In the genomic region with DNA sequence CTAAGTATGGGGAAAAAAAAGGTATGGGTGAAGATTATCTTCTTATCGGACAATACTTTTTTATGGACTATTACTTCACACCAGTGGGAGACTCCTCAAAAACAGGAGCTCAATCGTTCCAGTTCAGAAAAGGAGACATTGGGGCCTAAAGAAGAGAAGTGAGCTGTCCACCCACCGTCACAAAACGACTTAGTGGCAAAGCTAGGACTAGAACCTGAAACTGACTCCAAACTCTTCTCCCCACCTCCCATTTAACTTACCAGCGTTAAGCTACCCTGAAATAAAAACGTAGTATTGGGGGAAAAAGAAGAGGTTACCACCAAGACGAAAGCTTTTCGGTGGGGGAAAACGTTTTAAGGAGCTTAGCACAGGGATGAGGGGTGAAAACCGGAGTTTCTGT, we compare ENCODE assay signal across 9 cellular contexts. TPM values are rescaled to one million over a fixed set of nuclear protein-coding genes. Genes with fewer than 3 reads are reported as not detected.
DNase-seq lines count a peak whose midpoint lies in the region; ATAC-seq and TF ChIP-seq lines count a peak whose summit lies in the region.
"Had no signal": no experiment of that assay in that cellular context is flagged by ENCODE, and none has a peak within 500 bp of the region (broad histone marks: within the 10 kb centered on the region; RNA-seq: fewer than 3 reads in every experiment).

No MANE protein-coding gene starts in this region.

- no peaks in the 10 kb centered on the region for H4K20me1 ChIP-seq in BLaER1

- peaks cover 21% of the 10 kb centered on the region for H3K36me3 Mint-ChIP-seq in T-cell

- peak overlapping the region; percentile 72 for H3K9ac ChIP-seq in BLaER1

- ATAC-seq in GM21723 (IDR thresholded peaks at IDR 0.05; ENCODE audit: unreplicated experiment) = peak; percentile 16
- ATAC-seq in T-cell (replicated peaks in 1 of 4) = peak in 1 of 4 experiments; percentile 6
- peak; percentile 9 for ATAC-seq in foreskin keratinocyte
- ATAC-seq in sciatic nerve = peak; percentile 7

- H3K36me3 ChIP-seq in BLaER1 = 0 out of 2 replicates have a peak, but pooled peaks cover 5% of the 10 kb centered on the region

- peaks cover 3 to 11% of the 10 kb centered on the region in 2 donors for H3K27me3 Mint-ChIP-seq in T-cell

- H3K4me1 Mint-ChIP-seq in T-cell = peaks cover 25 to 40% (median 40%) of the 10 kb centered on the region in 3 donors

- DNase-seq in T-cell (no peak), foreskin keratinocyte (no peak), sciatic nerve (ENCODE audit: low spot score) (no peak), SHP77 treated with DMSO at 0.1 percent for 48 hours (lab: John Stamatoyannopoulos, UW) (no peak), occipital lobe (lab: John Stamatoyannopoulos, UW) (no peak)
- DNase-seq in activated effector memory CD4-positive, alpha-beta T cell treated with Interleukin-2 at 50 U/mL for 16 hours = no peak

- H3K9me3 ChIP-seq in BLaER1 = no peaks in the 10 kb centered on the region

- H3K4me1 ChIP-seq in BLaER1 (no peaks in the 10 kb centered on the region), foreskin keratinocyte (peaks cover 9% of the 10 kb centered on the region)

- CTCF ChIA-PET in T-cell (lab: Charles Lee) = interaction anchor here (0.6 to 1.5 kb wide), 10 partner anchors 9 to 1568 kb away, joined by 3 to 4 read pairs (median 3); a partner anchor contains a TSS

- peak overlapping the region; percentile 55 for H3K27ac ChIP-seq in BLaER1
- peak overlapping the region; percentile 71 for H3K27ac ChIP-seq in foreskin keratinocyte

- peak overlapping the region; percentile 89 to 96 for H3K27ac Mint-ChIP-seq in T-cell

- H3K27me3 ChIP-seq in BLaER1 = no peaks in the 10 kb centered on the region
- no peaks in the 10 kb centered on the region for H3K27me3 ChIP-seq in foreskin keratinocyte

- H3K4me2 ChIP-seq in BLaER1 = peak overlapping the region; percentile 63

- no peaks in the 10 kb centered on the region for H3K9me3 Mint-ChIP-seq in T-cell

- TF ChIP-seq CTCF in foreskin keratinocyte (conservative IDR thresholded peaks at IDR 0.05) = no peak

- peak overlapping the region; percentile 66 for H3K4me3 ChIP-seq in BLaER1

- POLR2A ChIA-PET in T-cell (lab: Charles Lee) = interaction anchor here (0.6 to 0.8 kb wide), 5 partner anchors 136 to 1493 kb away, joined by 3 to 6 read pairs (median 4); a partner anchor contains a TSS

- H3K4me3 Mint-ChIP-seq in T-cell = peak overlapping the region; percentile 90 to 100 (median 97)

- intact Hi-C loops in sciatic nerve (cut with DNase I) = no loop called here

RNA-seq across cellular contexts. Expression of a gene that starts 0.5 kb away (rescaled TPM):
- total RNA-seq in T-cell = 10 to 100 TPM; 29.8 to 40.4 (median 33.9) TPM
- 24.6 and 28.9 TPM in 2 replicates for total RNA-seq in foreskin keratinocyte
- 9.4 and 10.3 TPM in 2 replicates for polyA plus RNA-seq in foreskin keratinocyte
- 44.1 TPM for total RNA-seq in sciatic nerve
- 50.7 TPM for total RNA-seq in occipital lobe

RNA-seq across cellular contexts. Expression of a gene that starts 10.2 kb away (rescaled TPM):
- total RNA-seq in T-cell (not detected), foreskin keratinocyte (0.14 TPM in 2 replicates), sciatic nerve (0.36 TPM), occipital lobe (0.16 TPM)
- polyA plus RNA-seq in foreskin keratinocyte = 0.06 TPM in 2 replicates
- total RNA-seq: HT1080 had no signal
